In genomic region chr6:83860347-83860731, GRCh38 we compare ENCODE assay signal across 8 cellular contexts. TPM values are rescaled to one million over a fixed set of nuclear protein-coding genes. Genes with fewer than 3 reads are reported as not detected.
DNase-seq lines count a peak whose midpoint lies in the region; ATAC-seq and TF ChIP-seq lines count a peak whose summit lies in the region.

No MANE protein-coding gene starts in this region.

- H3K9me3 ChIP-seq in BLaER1 (no peaks in the 10 kb centered on the region), mononuclear cell (ENCODE audit: low read depth, low read length) (no peaks in the 10 kb centered on the region)

- peaks cover 21% of the 10 kb centered on the region for H4K20me1 ChIP-seq in BLaER1

- peak overlapping the region; percentile 82 for H3K4me3 ChIP-seq in BLaER1
- H3K4me3 ChIP-seq in astrocyte of the cerebellum (ENCODE audit: low read depth, low read length) = peak overlapping the region; percentile 89
- H3K4me3 ChIP-seq in mononuclear cell (ENCODE audit: low read length) = peak overlapping the region; percentile 89

- DNase-seq in astrocyte of the cerebellum (ENCODE audit: low read depth) = no peak
- DNase-seq in posterior vena cava (ENCODE audit: low spot score) = no peak
- no peak for DNase-seq in ACHN
- DNase-seq in NCI-H1930 (lab: John Stamatoyannopoulos, UW) = no peak

- H3K27ac ChIP-seq in BLaER1 = no peak overlapping the region

- H3K4me2 ChIP-seq in BLaER1 = peak overlapping the region; percentile 68

- H3K27me3 ChIP-seq in BLaER1 (no peaks in the 10 kb centered on the region), mononuclear cell (ENCODE audit: insufficient read depth, low read length) (peaks cover 17% of the 10 kb centered on the region)

- H3K4me1 ChIP-seq in BLaER1 = peaks cover 15% of the 10 kb centered on the region
- peaks cover 24% of the 10 kb centered on the region for H3K4me1 ChIP-seq in mononuclear cell (ENCODE audit: insufficient read depth, low read length)

- in situ Hi-C loops in astrocyte of the cerebellum (cut with HindIII; ENCODE audit: low sequenced_read_pairs) (no loop called here), ACHN (cut with HindIII; ENCODE audit: low pct_ligation_motif_present, low pct_unique_long_range_greater_than_20kb, low sequenced_read_pairs) (no loop called here)

- no peak for TF ChIP-seq CTCF in astrocyte of the cerebellum (IDR thresholded peaks at IDR 0.05; ENCODE audit: low read depth, low read length, missing control alignments)

- intact Hi-C loops in posterior vena cava (cut with DNase I) = no loop called here

- ATAC-seq in HG03378 (IDR thresholded peaks at IDR 0.05; ENCODE audit: unreplicated experiment) (peak; percentile 8), HG03280 (IDR thresholded peaks at IDR 0.05; ENCODE audit: unreplicated experiment) (no peak)

- H3K9ac ChIP-seq in BLaER1 = peak overlapping the region; percentile 77

- H3K36me3 ChIP-seq in BLaER1 = peaks cover 10% of the 10 kb centered on the region

RNA-seq across cellular contexts. Expression of gene CYB5R4, which starts 0.8 kb away (rescaled TPM):
- 26.7 TPM for total RNA-seq in mononuclear cell
- 10 to 100 TPM; 16.8 to 16.9 TPM for total RNA-seq in posterior vena cava

RNA-seq across cellular contexts. Expression of gene RIPPLY2, which starts 7.2 kb away (rescaled TPM):
- total RNA-seq in mononuclear cell (under 0.01 TPM), posterior vena cava (not detected)
